Comparison of ENCODE assay signal across 9 cellular contexts in genomic region chr16:27174007-27174406, GRCh38. TPM values are rescaled to one million over a fixed set of nuclear protein-coding genes. Genes with fewer than 3 reads are reported as not detected.
DNase-seq lines count a peak whose midpoint lies in the region; ATAC-seq and TF ChIP-seq lines count a peak whose summit lies in the region.
"Had no signal": no experiment of that assay in that cellular context is flagged by ENCODE, and none has a peak within 500 bp of the region (broad histone marks: within the 10 kb centered on the region; RNA-seq: fewer than 3 reads in every experiment).

No MANE protein-coding gene starts in this region.

- DNase-seq in NCI-H748 (lab: John Stamatoyannopoulos, UW; ENCODE audit: unreplicated experiment) (peak; percentile 28), NCI-H748 treated with DMSO at 0.1 percent for 48 hours (lab: John Stamatoyannopoulos, UW) (no peak), cerebellum (ENCODE audit: low spot score) (peak; percentile 82), type B pancreatic cell (ENCODE audit: extremely low spot score, unreplicated experiment) (no peak), body of pancreas (no peak), GM19238 (ENCODE audit: insufficient read length, low spot score) (no peak)

- no peaks in the 10 kb centered on the region for H3K36me3 ChIP-seq in body of pancreas (replicated peaks in 1 of 2; ENCODE audit: insufficient read depth in 1 of 2, low read depth in 2 of 2)

- H3K27ac ChIP-seq in body of pancreas: no peak overlapping the region
- H3K27ac ChIP-seq: RWPE1 had no signal

- no peaks in the 10 kb centered on the region for H3K36me3 Mint-ChIP-seq in type B pancreatic cell

- H3K27ac Mint-ChIP-seq in type B pancreatic cell: peak overlapping the region; percentile 85

- no peak overlapping the region for H3K4me3 Mint-ChIP-seq in type B pancreatic cell

- no peaks in the 10 kb centered on the region for H3K4me1 Mint-ChIP-seq in type B pancreatic cell (ENCODE audit: unreplicated experiment)

- ATAC-seq in activated CD4-positive, CD25-positive, alpha-beta regulatory T cell treated with anti-CD3 and anti-CD28 coated beads, Interleukin-2, amount 50 U/mL, for 24 hours: peak; percentile 32 to 37
- ATAC-seq in body of pancreas (no peak), GM21576 (IDR thresholded peaks at IDR 0.05; ENCODE audit: unreplicated experiment) (no peak)

- TF ChIP-seq POLR2A in body of pancreas (IDR thresholded peaks at IDR 0.05): no peak

- no peaks in the 10 kb centered on the region for H3K4me1 ChIP-seq in body of pancreas

- H3K27me3 Mint-ChIP-seq in type B pancreatic cell: no peaks in the 10 kb centered on the region

- no peaks in the 10 kb centered on the region for H3K27me3 ChIP-seq in body of pancreas

- H3K4me3 ChIP-seq in body of pancreas: no peak overlapping the region

- WGBS in body of pancreas, 2 donors: 31 to 53% methylated on average over 8 of the region's 8 CpGs

- H3K9me3 Mint-ChIP-seq in type B pancreatic cell: no peaks in the 10 kb centered on the region

- intact Hi-C loops in body of pancreas (cut with DNase I): loop anchor here (10.0 kb wide), 1 partner anchor 281 kb away; no protein-coding TSS in a partner anchor

- TF ChIP-seq CTCF in type B pancreatic cell (conservative IDR thresholded peaks at IDR 0.05): no peak
- no peak for TF ChIP-seq CTCF in body of pancreas (IDR thresholded peaks at IDR 0.05)

- H3K9me3 ChIP-seq in body of pancreas: no peaks in the 10 kb centered on the region

RNA-seq across cellular contexts. Expression of gene KDM8, which starts 29.3 kb away (rescaled TPM):
- total RNA-seq in cerebellum: 2.9 TPM
- 6.3 and 11.1 TPM in 2 replicates for total RNA-seq in type B pancreatic cell (ENCODE audit: low replicate concordance)
- total RNA-seq in body of pancreas: 10 to 100 TPM in 1 of 2 donors, 1 to 10 TPM in 1; 6.0 to 18.5 TPM

Comparison
In these comparisons a context has a peak if more than half of its experiments do, and no peak if none do; other contexts are left out.
1. DNase-seq: peak in NCI-H748 (single experiment) and cerebellum (single experiment); none in NCI-H748 treated with DMSO at 0.1 percent for 48 hours (single experiment), type B pancreatic cell (single experiment), body of pancreas (0 of 4) and GM19238 (single experiment).
2. ATAC-seq: peak in activated CD4-positive, CD25-positive, alpha-beta regulatory T cell treated with anti-CD3 and anti-CD28 coated beads, Interleukin-2, amount 50 U/mL, for 24 hours (2 of 2); none in body of pancreas (single experiment) and GM21576 (single experiment).